In genomic region chr1:172533511-172534116, GRCh38 we compare ENCODE assay signal across 8 cellular contexts. TPM values are rescaled to one million over a fixed set of nuclear protein-coding genes. Genes with fewer than 3 reads are reported as not detected.
DNase-seq lines count a peak whose midpoint lies in the region; ATAC-seq and TF ChIP-seq lines count a peak whose summit lies in the region.

No MANE protein-coding gene starts in this region.

- TF ChIP-seq CTCF in esophagus squamous epithelium (IDR thresholded peaks at IDR 0.05): no peak
- TF ChIP-seq CTCF in neural crest cell (conservative IDR thresholded peaks at IDR 0.05): no peak
- TF ChIP-seq CTCF in tibial nerve (IDR thresholded peaks at IDR 0.05): no peak

- DNase-seq in HAP-1 (ENCODE audit: low spot score in 2 of 2): peak; percentile 35 to 49
- peak; percentile 64 for DNase-seq in NCI-H187 treated with DMSO at 0.1 percent for 48 hours (lab: John Stamatoyannopoulos, UW)
- peak; percentile 65 for DNase-seq in activated CD8-positive, alpha-beta memory T cell treated with anti-CD3 and anti-CD28 coated beads, Interleukin-2, amount 50 U/mL, for 48 hours
- peak; percentile 16 for DNase-seq in esophagus squamous epithelium (lab: John Stamatoyannopoulos, UW)
- DNase-seq in neural crest cell (ENCODE audit: low read depth, low spot score): peak; percentile 4
- peak in 1 of 2 donors; percentile 21 for DNase-seq in tibial nerve (ENCODE audit: low spot score in 2 of 2)

- H3K27ac Mint-ChIP-seq in neural crest cell (ENCODE audit: unreplicated experiment): peak overlapping the region; percentile 95

- H3K4me1 Mint-ChIP-seq in neural crest cell: peaks cover 39% of the 10 kb centered on the region

- peaks cover 18% of the 10 kb centered on the region for H3K27me3 ChIP-seq in HAP-1 (ENCODE audit: low read depth)
- no peaks in the 10 kb centered on the region for H3K27me3 ChIP-seq in esophagus squamous epithelium
- no peaks in the 10 kb centered on the region for H3K27me3 ChIP-seq in tibial nerve

- no peaks in the 10 kb centered on the region for H3K9me3 ChIP-seq in HAP-1
- no peaks in the 10 kb centered on the region for H3K9me3 ChIP-seq in esophagus squamous epithelium
- no peaks in the 10 kb centered on the region for H3K9me3 ChIP-seq in tibial nerve

- no peaks in the 10 kb centered on the region for H3K9me3 Mint-ChIP-seq in neural crest cell

- no peak for ATAC-seq in GM18505 (IDR thresholded peaks at IDR 0.05; ENCODE audit: unreplicated experiment)

- intact Hi-C loops in esophagus squamous epithelium (cut with DNase I): no loop called here

- H3K27ac ChIP-seq in esophagus squamous epithelium (peak overlapping the region; percentile 97 to 100 (median 99)), tibial nerve (peak overlapping the region; percentile 93 to 99 (median 96))

- TF ChIP-seq POLR2A in esophagus squamous epithelium (IDR thresholded peaks at IDR 0.05) (no peak), tibial nerve (IDR thresholded peaks at IDR 0.05) (no peak), GM18505 (IDR thresholded peaks at IDR 0.05; ENCODE audit: borderline replicate concordance, extremely low read depth, insufficient read depth, insufficient read length) (no peak)

- H3K36me3 ChIP-seq in HAP-1 (replicated peaks) (0 out of 2 replicates have a peak, but pooled peaks cover 4% of the 10 kb centered on the region), esophagus squamous epithelium (no peaks in the 10 kb centered on the region), tibial nerve (no peaks in the 10 kb centered on the region)

- H3K4me1 ChIP-seq in HAP-1 (peaks cover 36% of the 10 kb centered on the region), esophagus squamous epithelium (peaks cover 6 to 56% (median 25%) of the 10 kb centered on the region in 3 donors), tibial nerve (peaks cover 0 to 49% (median 25%) of the 10 kb centered on the region in 4 donors)

- in situ Hi-C loops in HAP-1 (cut with MboI; ENCODE audit: low sequenced_read_pairs): no loop called here

- TF ChIP-seq EP300 in tibial nerve (IDR thresholded peaks at IDR 0.05): no peak

- peak overlapping the region; percentile 74 for H3K4me3 ChIP-seq in GM08714 (ENCODE audit: low read length)
- peak overlapping the region; percentile 85 for H3K4me3 ChIP-seq in HAP-1
- H3K4me3 ChIP-seq in esophagus squamous epithelium: peak overlapping the region; percentile 63 to 98 (median 93)
- peak overlapping the region; percentile 75 to 94 (median 80) for H3K4me3 ChIP-seq in tibial nerve

- H3K36me3 Mint-ChIP-seq in neural crest cell (ENCODE audit: low read depth): no peaks in the 10 kb centered on the region

- H3K4me3 Mint-ChIP-seq in neural crest cell: peak overlapping the region; percentile 99

- 0 to 1% methylated on average over 16 of the region's 23 CpGs for WGBS in esophagus squamous epithelium, 2 donors
- 1% methylated on average over 16 to 23 of the region's 23 CpGs for WGBS in tibial nerve, 2 donors

- H3K27me3 Mint-ChIP-seq in neural crest cell (ENCODE audit: low read depth): peaks cover 19% of the 10 kb centered on the region

RNA-seq across cellular contexts. Expression of gene SUCO, which starts 0.7 kb away (rescaled TPM):
- total RNA-seq in esophagus squamous epithelium: 10 to 100 TPM; 18.6 to 26.9 (median 23.4) TPM
- 48.6 and 49.8 TPM in 2 replicates for total RNA-seq in neural crest cell
- total RNA-seq in tibial nerve: 10 to 100 TPM; 33.6 to 48.6 (median 42.1) TPM
